ENCODE assay signal across 21 cellular contexts in the genomic region with DNA sequence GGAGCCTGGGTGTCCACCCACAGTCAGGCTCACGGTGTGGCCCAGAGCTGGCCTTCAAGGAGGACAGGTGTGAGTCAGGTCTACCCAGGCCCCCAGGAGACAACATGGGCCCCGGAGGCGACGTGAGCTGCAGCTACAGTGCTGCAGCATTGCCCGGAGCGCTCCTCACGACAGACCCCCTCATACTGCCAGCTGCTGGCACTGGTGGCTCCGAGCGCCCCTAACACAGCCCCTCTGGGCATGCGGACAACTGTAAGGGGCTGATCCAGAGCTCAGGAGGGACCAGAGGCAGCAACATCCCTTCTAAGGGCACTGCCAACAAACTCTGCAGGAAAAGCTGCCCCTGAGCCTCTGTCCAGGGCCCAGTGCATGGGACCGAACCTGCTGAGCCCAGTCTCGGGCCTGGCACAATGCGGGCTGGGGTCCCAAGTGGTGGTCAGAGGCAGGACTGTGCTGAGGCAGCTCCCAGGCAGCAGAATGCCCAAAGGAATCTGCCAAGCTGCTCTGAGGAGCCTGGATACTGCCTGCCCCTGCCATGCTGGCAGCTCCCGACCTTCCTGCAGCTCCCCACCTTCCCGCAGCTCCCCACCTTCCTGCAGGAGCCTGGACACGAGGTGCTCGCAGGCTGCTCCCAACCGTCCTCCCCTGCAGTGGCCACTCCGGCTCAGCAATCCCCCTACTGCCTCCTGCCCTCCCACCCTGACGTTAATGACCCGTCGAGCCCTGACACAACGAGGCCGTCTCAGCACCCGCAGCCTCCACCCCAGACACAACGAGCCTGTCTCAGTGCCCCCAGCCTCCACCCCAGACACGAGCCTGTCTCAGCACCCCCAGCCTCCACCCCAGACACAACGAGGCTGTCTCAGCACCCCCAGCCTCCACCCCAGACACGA. TPM values are rescaled to one million over a fixed set of nuclear protein-coding genes. Genes with fewer than 3 reads are reported as not detected.
DNase-seq lines count a peak whose midpoint lies in the region; ATAC-seq and TF ChIP-seq lines count a peak whose summit lies in the region.
"Had no signal": no experiment of that assay in that cellular context is flagged by ENCODE, and none has a peak within 500 bp of the region (broad histone marks: within the 10 kb centered on the region; RNA-seq: fewer than 3 reads in every experiment).

No MANE protein-coding gene starts in this region.

- peaks cover 0 to 4% (median 0%) of the 10 kb centered on the region in 4 donors for H3K4me1 ChIP-seq in transverse colon
- H3K4me1 ChIP-seq: HAP-1 had no signal

- in situ Hi-C loops in transverse colon (cut with MboI; ENCODE audit: low pct_ligation_motif_present in 1 of 4, low pct_unique_long_range_greater_than_20kb in 1 of 4, low sequenced_read_pairs in 3 of 4) = loop anchor here in 1 of 4 donors (25.0 kb wide), 1 partner anchor 617 kb away; no protein-coding TSS in a partner anchor

- no peaks in the 10 kb centered on the region for H3K27me3 ChIP-seq in transverse colon
- H3K27me3 ChIP-seq: BLaER1 had no signal

- H3K36me3 Mint-ChIP-seq in activated naive CD4-positive, alpha-beta T cell treated with anti-CD3 and anti-CD28 coated beads, Interleukin-2, amount 10 ng/mL, durations not matched to agents 7 days and 5 days = no peaks in the 10 kb centered on the region
- peaks cover 4% of the 10 kb centered on the region for H3K36me3 Mint-ChIP-seq in activated naive CD4-positive, alpha-beta T cell treated with anti-CD3 and anti-CD28 coated beads for 36 hours (ENCODE audit: low read depth)
- peaks cover 6% of the 10 kb centered on the region for H3K36me3 Mint-ChIP-seq in effector memory CD8-positive, alpha-beta T cell (ENCODE audit: insufficient read depth)
- H3K36me3 Mint-ChIP-seq in stimulated activated effector memory CD8-positive, alpha-beta T cell treated with anti-CD3 and anti-CD28 coated beads, Interleukin-12 subunit alpha, Interleukin-12 subunit beta, amount 100 ng/mL, for 72 hours = peaks cover 7% of the 10 kb centered on the region
- peaks cover 9 to 22% of the 10 kb centered on the region in 2 donors for H3K36me3 Mint-ChIP-seq in CD14-positive monocyte

- no peak for ATAC-seq in effector memory CD8-positive, alpha-beta T cell (replicated peaks)
- peak; percentile 5 for ATAC-seq in stimulated activated effector memory CD8-positive, alpha-beta T cell treated with anti-CD3 and anti-CD28 coated beads, Interleukin-12 subunit alpha, Interleukin-12 subunit beta, amount 100 ng/mL, for 72 hours

- 80% methylated on average over 28 of the region's 29 CpGs; no CpG with 5 or more reads in 1 of the 2 donors for WGBS in transverse colon (ENCODE audit: low coverage in 1 of 2), 2 donors

- no peaks in the 10 kb centered on the region for H3K4me1 Mint-ChIP-seq in activated naive CD4-positive, alpha-beta T cell treated with anti-CD3 and anti-CD28 coated beads, Interleukin-2, amount 10 ng/mL, durations not matched to agents 7 days and 5 days
- no peaks in the 10 kb centered on the region for H3K4me1 Mint-ChIP-seq in activated naive CD4-positive, alpha-beta T cell treated with anti-CD3 and anti-CD28 coated beads for 36 hours (ENCODE audit: low read depth)
- peaks cover 0 to 4% of the 10 kb centered on the region in 2 donors for H3K4me1 Mint-ChIP-seq in effector memory CD8-positive, alpha-beta T cell (ENCODE audit: low read depth in 2 of 2)
- no peaks in the 10 kb centered on the region for H3K4me1 Mint-ChIP-seq in stimulated activated effector memory CD8-positive, alpha-beta T cell treated with anti-CD3 and anti-CD28 coated beads, Interleukin-12 subunit alpha, Interleukin-12 subunit beta, amount 100 ng/mL, for 72 hours
- H3K4me1 Mint-ChIP-seq in CD14-positive monocyte = no peaks in the 10 kb centered on the region
- H3K4me1 Mint-ChIP-seq: B cell had no signal

- TF ChIP-seq EP300 in transverse colon (IDR thresholded peaks at IDR 0.05; ENCODE audit: low read depth) = no peak

- TF ChIP-seq POLR2A in transverse colon (IDR thresholded peaks at IDR 0.05) = no peak

- H3K27ac ChIP-seq in transverse colon = no peak overlapping the region
- H3K27ac ChIP-seq: 22Rv1, BLaER1, C4-2B had no signal

- no peak overlapping the region for H3K4me3 Mint-ChIP-seq in activated naive CD4-positive, alpha-beta T cell treated with anti-CD3 and anti-CD28 coated beads, Interleukin-2, amount 10 ng/mL, durations not matched to agents 7 days and 5 days
- no peak overlapping the region for H3K4me3 Mint-ChIP-seq in activated naive CD4-positive, alpha-beta T cell treated with anti-CD3 and anti-CD28 coated beads for 36 hours
- H3K4me3 Mint-ChIP-seq in effector memory CD8-positive, alpha-beta T cell = no peak overlapping the region
- H3K4me3 Mint-ChIP-seq in stimulated activated effector memory CD8-positive, alpha-beta T cell treated with anti-CD3 and anti-CD28 coated beads, Interleukin-12 subunit alpha, Interleukin-12 subunit beta, amount 100 ng/mL, for 72 hours = no peak overlapping the region
- H3K4me3 Mint-ChIP-seq in CD14-positive monocyte = no peak overlapping the region
- H3K4me3 Mint-ChIP-seq: B cell; CD4-positive, alpha-beta T cell; CD8-positive, alpha-beta memory T cell; GM23338 had no signal

- H3K9me3 ChIP-seq in transverse colon = no peaks in the 10 kb centered on the region
- H3K9me3 ChIP-seq: BLaER1, HAP-1 had no signal

- no peak overlapping the region for H3K4me3 ChIP-seq in transverse colon
- H3K4me3 ChIP-seq: BLaER1, GM12878, GM23338, HAP-1 had no signal

- no peak for DNase-seq in activated naive CD4-positive, alpha-beta T cell treated with anti-CD3 and anti-CD28 coated beads, Interleukin-2, amount 10 ng/mL, durations not matched to agents 7 days and 5 days
- DNase-seq in activated naive CD4-positive, alpha-beta T cell treated with anti-CD3 and anti-CD28 coated beads for 36 hours = no peak
- DNase-seq in effector memory CD8-positive, alpha-beta T cell = no peak
- DNase-seq in left kidney (ENCODE audit: low read depth, low spot score) = peak; percentile 55
- no peak for DNase-seq in stimulated activated effector memory CD8-positive, alpha-beta T cell treated with anti-CD3 and anti-CD28 coated beads, Interleukin-12 subunit alpha, Interleukin-12 subunit beta, amount 100 ng/mL, for 72 hours (ENCODE audit: low spot score in 2 of 2)
- no peak for DNase-seq in mucosa of gallbladder (ENCODE audit: low spot score)
- no peak for DNase-seq in CD14-positive monocyte (ENCODE audit: low spot score)
- no peak for DNase-seq in transverse colon
- DNase-seq: CD4-positive, alpha-beta T cell; CD8-positive, alpha-beta memory T cell; DMS 273 treated with DMSO at 0.1 percent for 48 hours; DMS79; EL; GDM1 had no signal

- no peak for TF ChIP-seq CTCF in CD14-positive monocyte (IDR thresholded peaks at IDR 0.05)
- TF ChIP-seq CTCF in transverse colon (IDR thresholded peaks at IDR 0.05) = no peak

- CTCF ChIA-PET in activated naive CD4-positive, alpha-beta T cell treated with anti-CD3 and anti-CD28 coated beads, Interleukin-2, amount 10 ng/mL, durations not matched to agents 7 days and 5 days (lab: Charles Lee) = no interaction called here
- CTCF ChIA-PET in activated naive CD4-positive, alpha-beta T cell treated with anti-CD3 and anti-CD28 coated beads for 36 hours (lab: Charles Lee) = interaction anchor here (0.7 kb wide), 1 partner anchor 118 kb away, joined by 3 read pairs; no protein-coding TSS in a partner anchor

- H3K9me3 Mint-ChIP-seq in activated naive CD4-positive, alpha-beta T cell treated with anti-CD3 and anti-CD28 coated beads, Interleukin-2, amount 10 ng/mL, durations not matched to agents 7 days and 5 days = no peaks in the 10 kb centered on the region
- no peaks in the 10 kb centered on the region for H3K9me3 Mint-ChIP-seq in activated naive CD4-positive, alpha-beta T cell treated with anti-CD3 and anti-CD28 coated beads for 36 hours
- H3K9me3 Mint-ChIP-seq in effector memory CD8-positive, alpha-beta T cell = no peaks in the 10 kb centered on the region
- no peaks in the 10 kb centered on the region for H3K9me3 Mint-ChIP-seq in stimulated activated effector memory CD8-positive, alpha-beta T cell treated with anti-CD3 and anti-CD28 coated beads, Interleukin-12 subunit alpha, Interleukin-12 subunit beta, amount 100 ng/mL, for 72 hours
- H3K9me3 Mint-ChIP-seq in CD14-positive monocyte = no peaks in the 10 kb centered on the region
- H3K9me3 Mint-ChIP-seq: CD4-positive, alpha-beta T cell; CD8-positive, alpha-beta memory T cell; GM23338 had no signal

- peaks cover 0 to 8% (median 2%) of the 10 kb centered on the region in 4 donors for H3K36me3 ChIP-seq in transverse colon

- no peaks in the 10 kb centered on the region for H3K27me3 Mint-ChIP-seq in activated naive CD4-positive, alpha-beta T cell treated with anti-CD3 and anti-CD28 coated beads, Interleukin-2, amount 10 ng/mL, durations not matched to agents 7 days and 5 days
- no peaks in the 10 kb centered on the region for H3K27me3 Mint-ChIP-seq in activated naive CD4-positive, alpha-beta T cell treated with anti-CD3 and anti-CD28 coated beads for 36 hours (ENCODE audit: low read depth)
- H3K27me3 Mint-ChIP-seq in effector memory CD8-positive, alpha-beta T cell = no peaks in the 10 kb centered on the region
- H3K27me3 Mint-ChIP-seq in CD14-positive monocyte (ENCODE audit: low read depth in 3 of 3) = no peaks in the 10 kb centered on the region
- H3K27me3 Mint-ChIP-seq: B cell; CD4-positive, alpha-beta T cell; CD8-positive, alpha-beta memory T cell had no signal

- peak overlapping the region; percentile 17 for H3K27ac Mint-ChIP-seq in activated naive CD4-positive, alpha-beta T cell treated with anti-CD3 and anti-CD28 coated beads, Interleukin-2, amount 10 ng/mL, durations not matched to agents 7 days and 5 days
- no peak overlapping the region for H3K27ac Mint-ChIP-seq in activated naive CD4-positive, alpha-beta T cell treated with anti-CD3 and anti-CD28 coated beads for 36 hours
- H3K27ac Mint-ChIP-seq in effector memory CD8-positive, alpha-beta T cell = peak overlapping the region; percentile 55 to 72
- H3K27ac Mint-ChIP-seq in stimulated activated effector memory CD8-positive, alpha-beta T cell treated with anti-CD3 and anti-CD28 coated beads, Interleukin-12 subunit alpha, Interleukin-12 subunit beta, amount 100 ng/mL, for 72 hours = peak overlapping the region; percentile 17
- no peak overlapping the region for H3K27ac Mint-ChIP-seq in CD14-positive monocyte
- H3K27ac Mint-ChIP-seq: B cell; CD4-positive, alpha-beta T cell; GM23338 had no signal

- intact Hi-C loops in activated naive CD4-positive, alpha-beta T cell treated with anti-CD3 and anti-CD28 coated beads for 36 hours (cut with micrococcal nuclease) = no loop called here
- intact Hi-C loops in CD14-positive monocyte (cut with micrococcal nuclease) = no loop called here
- intact Hi-C loops in transverse colon (cut with DNase I; ENCODE audit: low total_unique reads) = no loop called here

RNA-seq across cellular contexts. Expression of gene CHID1, which starts 15.0 kb away (rescaled TPM):
- total RNA-seq in activated naive CD4-positive, alpha-beta T cell treated with anti-CD3 and anti-CD28 coated beads for 36 hours = 10 to 100 TPM; 51.8 to 56.3 TPM
- 101 TPM for total RNA-seq in mucosa of gallbladder
- polyA plus RNA-seq in CD14-positive monocyte = 10 to 100 TPM; 45.0 to 45.4 TPM
- total RNA-seq in transverse colon = 10 to 100 TPM; 15.3 to 58.2 (median 41.4) TPM

RNA-seq across cellular contexts. Expression of gene AP2A2, which starts 30.1 kb away (rescaled TPM):
- total RNA-seq in activated naive CD4-positive, alpha-beta T cell treated with anti-CD3 and anti-CD28 coated beads for 36 hours = 10 to 100 TPM; 34.6 to 36.6 TPM
- total RNA-seq in mucosa of gallbladder (91.8 TPM), transverse colon (100 to 1,000 TPM in 2 of 4 donors, 10 to 100 TPM in 2; 70.5 to 130 (median 102) TPM)
- polyA plus RNA-seq in CD14-positive monocyte = 1 to 10 TPM; 5.7 to 8.2 TPM

RNA-seq across cellular contexts. Expression of gene TSPAN4, which starts 52.9 kb away (rescaled TPM):
- total RNA-seq in activated naive CD4-positive, alpha-beta T cell treated with anti-CD3 and anti-CD28 coated beads for 36 hours = 1 to 10 TPM; 5.0 to 6.3 TPM
- total RNA-seq in mucosa of gallbladder = 34.6 TPM
- polyA plus RNA-seq in CD14-positive monocyte = 10 to 100 TPM; 52.6 to 75.5 TPM
- total RNA-seq in transverse colon = 10 to 100 TPM; 25.1 to 75.0 (median 32.4) TPM

RNA-seq across cellular contexts. Expression of gene POLR2L, which starts 53.2 kb away (rescaled TPM):
- 10 to 100 TPM; 68.1 to 68.2 TPM for total RNA-seq in activated naive CD4-positive, alpha-beta T cell treated with anti-CD3 and anti-CD28 coated beads for 36 hours
- total RNA-seq in mucosa of gallbladder (108 TPM), transverse colon (10 to 100 TPM in 3 of 4 donors, 1 to 10 TPM in 1; 9.7 to 66.6 (median 32.7) TPM)
- 100 to 1,000 TPM; 110 to 133 TPM for polyA plus RNA-seq in CD14-positive monocyte

Comparison
In these comparisons a context has a peak if more than half of its experiments do, and no peak if none do; other contexts are left out.
1. H3K27ac Mint-ChIP-seq: peak in activated naive CD4-positive, alpha-beta T cell treated with anti-CD3 and anti-CD28 coated beads, Interleukin-2, amount 10 ng/mL, durations not matched to agents 7 days and 5 days (single experiment), effector memory CD8-positive, alpha-beta T cell (2 of 2) and stimulated activated effector memory CD8-positive, alpha-beta T cell treated with anti-CD3 and anti-CD28 coated beads, Interleukin-12 subunit alpha, Interleukin-12 subunit beta, amount 100 ng/mL, for 72 hours (single experiment); none in activated naive CD4-positive, alpha-beta T cell treated with anti-CD3 and anti-CD28 coated beads for 36 hours (single experiment) and CD14-positive monocyte (0 of 7).